In genomic region chr3:58463181-58463941, GRCh38 we compare ENCODE assay signal across 8 cellular contexts. TPM values are rescaled to one million over a fixed set of nuclear protein-coding genes. Genes with fewer than 3 reads are reported as not detected.
DNase-seq lines count a peak whose midpoint lies in the region; ATAC-seq and TF ChIP-seq lines count a peak whose summit lies in the region.

No MANE protein-coding gene starts in this region.

- no peak overlapping the region for H3K9ac ChIP-seq in DND-41 (ENCODE audit: low read depth, low read length)

- ATAC-seq in DND-41 (ENCODE audit: insufficient read depth, low read depth) = peak; percentile 99
- ATAC-seq in GM21723 (IDR thresholded peaks at IDR 0.05; ENCODE audit: unreplicated experiment) = peak; percentile 85
- ATAC-seq in activated naive CD8-positive, alpha-beta T cell treated with anti-CD3 and anti-CD28 coated beads, Interleukin-2, amount 10 ng/mL, durations not matched to agents 7 days and 5 days (ENCODE audit: low read depth) = peak; percentile 91
- ATAC-seq in psoas muscle = peak; percentile 93 to 98 (median 96)
- ATAC-seq in aorta (ENCODE audit: low FRiP score) = peak; percentile 86

- H3K4me3 Mint-ChIP-seq in activated naive CD8-positive, alpha-beta T cell treated with anti-CD3 and anti-CD28 coated beads, Interleukin-2, amount 10 ng/mL, durations not matched to agents 7 days and 5 days = peak overlapping the region; percentile 47

- H3K27ac ChIP-seq in DND-41 (ENCODE audit: low read length) (no peak overlapping the region), psoas muscle (no peak overlapping the region), aorta (ENCODE audit: low read depth in 1 of 2, low read length in 2 of 2) (no peak overlapping the region)

- WGBS in psoas muscle, 3 donors = 24 to 27% (median 26%) methylated on average over 18 of the region's 18 CpGs
- 19 to 20% methylated on average over 18 of the region's 18 CpGs for WGBS in aorta, 2 donors

- H3K27me3 ChIP-seq in DND-41 (ENCODE audit: insufficient read depth, low read length, poor library complexity) = no peaks in the 10 kb centered on the region
- no peaks in the 10 kb centered on the region for H3K27me3 ChIP-seq in psoas muscle (ENCODE audit: insufficient read depth in 3 of 3, low read length in 2 of 3)
- H3K27me3 ChIP-seq in aorta (ENCODE audit: control insufficient read depth in 1 of 2, insufficient read depth in 2 of 2, low read length in 1 of 2) = no peaks in the 10 kb centered on the region

- POLR2A ChIA-PET in activated naive CD8-positive, alpha-beta T cell treated with anti-CD3 and anti-CD28 coated beads, Interleukin-2, amount 10 ng/mL, durations not matched to agents 7 days and 5 days (lab: Charles Lee) = no interaction called here

- no peak overlapping the region for H3K27ac Mint-ChIP-seq in activated naive CD8-positive, alpha-beta T cell treated with anti-CD3 and anti-CD28 coated beads, Interleukin-2, amount 10 ng/mL, durations not matched to agents 7 days and 5 days

- H4K20me1 ChIP-seq in DND-41 (ENCODE audit: insufficient read depth, low read length) = no peaks in the 10 kb centered on the region

- H3K4me3 ChIP-seq in DND-41 (ENCODE audit: low read depth in 1 of 2, low read length in 2 of 2) (no peak overlapping the region), psoas muscle (peak overlapping the region; percentile 33), aorta (ENCODE audit: low read length in 2 of 2) (peak overlapping the region in 1 of 2 donors; percentile 3)

- H3K4me2 ChIP-seq in DND-41 (ENCODE audit: insufficient read depth, low read length) = no peak overlapping the region

- intact Hi-C loops in cardiac septum (cut with DNase I) = loop anchor here (1.0 kb wide), 1 partner anchor 69 kb away; no protein-coding TSS in a partner anchor
- intact Hi-C loops in psoas muscle (cut with DNase I) = loop anchor here (2.0 kb wide), 1 partner anchor 69 kb away; no protein-coding TSS in a partner anchor
- intact Hi-C loops in aorta (cut with DNase I) = loop anchor here in 1 of 2 donors (2.0 to 5.0 kb wide), 2 partner anchors 27 to 69 kb away; no protein-coding TSS in a partner anchor

- H3K9me3 Mint-ChIP-seq in activated naive CD8-positive, alpha-beta T cell treated with anti-CD3 and anti-CD28 coated beads, Interleukin-2, amount 10 ng/mL, durations not matched to agents 7 days and 5 days = no peaks in the 10 kb centered on the region

- TF ChIP-seq CTCF in DND-41 (IDR thresholded peaks at IDR 0.05; ENCODE audit: borderline replicate concordance, extremely low read depth, low read length, poor library complexity, severe bottlenecking) (peak; percentile 90), psoas muscle (IDR thresholded peaks at IDR 0.05) (peak; percentile 79)

- DNase-seq in DND-41 = peak; percentile 70
- DNase-seq in LHCN-M2 (ENCODE audit: low read depth) = peak; percentile 94
- DNase-seq in SW 1271 (lab: John Stamatoyannopoulos, UW) = peak; percentile 8 to 70
- peak; percentile 57 for DNase-seq in activated naive CD8-positive, alpha-beta T cell treated with anti-CD3 and anti-CD28 coated beads, Interleukin-2, amount 10 ng/mL, durations not matched to agents 7 days and 5 days
- peak; percentile 76 for DNase-seq in cardiac septum (ENCODE audit: low spot score)
- DNase-seq in psoas muscle = peak; percentile 75 to 84
- peak; percentile 81 to 87 for DNase-seq in aorta

- H3K9me3 ChIP-seq in DND-41 (ENCODE audit: insufficient read depth, low read length, severe bottlenecking) (no peaks in the 10 kb centered on the region), psoas muscle (no peaks in the 10 kb centered on the region), aorta (ENCODE audit: control insufficient read depth, low read length) (no peaks in the 10 kb centered on the region)

- peaks cover 15% of the 10 kb centered on the region for H3K27me3 Mint-ChIP-seq in activated naive CD8-positive, alpha-beta T cell treated with anti-CD3 and anti-CD28 coated beads, Interleukin-2, amount 10 ng/mL, durations not matched to agents 7 days and 5 days

- no peaks in the 10 kb centered on the region for H3K36me3 ChIP-seq in DND-41 (ENCODE audit: insufficient read depth, low read length)
- H3K36me3 ChIP-seq in psoas muscle (ENCODE audit: insufficient read depth in 1 of 2, low read depth in 1 of 2) = no peaks in the 10 kb centered on the region
- no peaks in the 10 kb centered on the region for H3K36me3 ChIP-seq in aorta (ENCODE audit: control insufficient read depth in 1 of 2, insufficient read depth in 2 of 2, low read length in 1 of 2)

- H3K4me1 ChIP-seq in DND-41 (ENCODE audit: insufficient read depth, low read length) (peaks cover 7% of the 10 kb centered on the region; the same call in 1 of the 2 replicates), psoas muscle (peaks cover 13% of the 10 kb centered on the region), aorta (ENCODE audit: control insufficient read depth in 1 of 2, insufficient read depth in 2 of 2, low read length in 2 of 2) (no peaks in the 10 kb centered on the region)

- peaks cover 9% of the 10 kb centered on the region for H3K4me1 Mint-ChIP-seq in activated naive CD8-positive, alpha-beta T cell treated with anti-CD3 and anti-CD28 coated beads, Interleukin-2, amount 10 ng/mL, durations not matched to agents 7 days and 5 days

- H3K79me2 ChIP-seq in DND-41 (ENCODE audit: insufficient read depth, low read length) = no peaks in the 10 kb centered on the region

- peak overlapping the region; percentile 50 for H2AFZ ChIP-seq in DND-41 (ENCODE audit: low read depth, low read length)

- no peaks in the 10 kb centered on the region for H3K36me3 Mint-ChIP-seq in activated naive CD8-positive, alpha-beta T cell treated with anti-CD3 and anti-CD28 coated beads, Interleukin-2, amount 10 ng/mL, durations not matched to agents 7 days and 5 days

RNA-seq across cellular contexts. Expression of gene KCTD6, which starts 28.5 kb away (rescaled TPM):
- total RNA-seq in LHCN-M2 (2014; rRNA removed) = 7.1 and 10.7 TPM in 2 replicates
- polyA plus RNA-seq in LHCN-M2 (2012) = 3.7 TPM
- total RNA-seq in activated naive CD8-positive, alpha-beta T cell treated with anti-CD3 and anti-CD28 coated beads, Interleukin-2, amount 10 ng/mL, durations not matched to agents 7 days and 5 days = 10 to 100 TPM in 1 of 2 experiments, 1 to 10 TPM in 1; 9.7 to 10.0 TPM
- 7.5 TPM for total RNA-seq in cardiac septum
- 10 to 100 TPM in 1 of 4 donors, 1 to 10 TPM in 3; 5.8 to 11.0 (median 6.9) TPM for total RNA-seq in psoas muscle
- polyA plus RNA-seq in psoas muscle = 1 to 10 TPM; 2.6 to 9.8 (median 6.5) TPM
- total RNA-seq in aorta = 10 to 100 TPM in 1 of 2 donors, 1 to 10 TPM in 1; 7.9 to 12.8 TPM
- 10 to 100 TPM in 1 of 2 donors, 1 to 10 TPM in 1; 5.9 to 16.5 TPM for polyA plus RNA-seq in aorta

RNA-seq across cellular contexts. Expression of gene PDHB, which starts 29.7 kb away (rescaled TPM):
- total RNA-seq in LHCN-M2 (2014; rRNA removed) = 111 and 150 TPM in 2 replicates
- 95.0 TPM for polyA plus RNA-seq in LHCN-M2 (2012)
- 10 to 100 TPM; 47.8 to 51.2 TPM for total RNA-seq in activated naive CD8-positive, alpha-beta T cell treated with anti-CD3 and anti-CD28 coated beads, Interleukin-2, amount 10 ng/mL, durations not matched to agents 7 days and 5 days
- 174 TPM for total RNA-seq in cardiac septum
- total RNA-seq in psoas muscle = 100 to 1,000 TPM; 105 to 158 (median 128) TPM
- 100 to 1,000 TPM; 116 to 137 (median 131) TPM for polyA plus RNA-seq in psoas muscle
- 10 to 100 TPM; 49.0 to 49.9 TPM for total RNA-seq in aorta
- polyA plus RNA-seq in aorta = 10 to 100 TPM; 68.4 to 72.7 TPM

Comparison
In these comparisons a context has a peak if more than half of its experiments do, and no peak if none do; other contexts are left out.
1. DNase-seq: peak in every context shown above with its lines; median percentile 94 in LHCN-M2; 84 in aorta; 80 in psoas muscle; 76 in cardiac septum; 70 in DND-41; 57 in activated naive CD8-positive, alpha-beta T cell treated with anti-CD3 and anti-CD28 coated beads, Interleukin-2, amount 10 ng/mL, durations not matched to agents 7 days and 5 days; 39 in SW 1271.